In the genomic region with DNA sequence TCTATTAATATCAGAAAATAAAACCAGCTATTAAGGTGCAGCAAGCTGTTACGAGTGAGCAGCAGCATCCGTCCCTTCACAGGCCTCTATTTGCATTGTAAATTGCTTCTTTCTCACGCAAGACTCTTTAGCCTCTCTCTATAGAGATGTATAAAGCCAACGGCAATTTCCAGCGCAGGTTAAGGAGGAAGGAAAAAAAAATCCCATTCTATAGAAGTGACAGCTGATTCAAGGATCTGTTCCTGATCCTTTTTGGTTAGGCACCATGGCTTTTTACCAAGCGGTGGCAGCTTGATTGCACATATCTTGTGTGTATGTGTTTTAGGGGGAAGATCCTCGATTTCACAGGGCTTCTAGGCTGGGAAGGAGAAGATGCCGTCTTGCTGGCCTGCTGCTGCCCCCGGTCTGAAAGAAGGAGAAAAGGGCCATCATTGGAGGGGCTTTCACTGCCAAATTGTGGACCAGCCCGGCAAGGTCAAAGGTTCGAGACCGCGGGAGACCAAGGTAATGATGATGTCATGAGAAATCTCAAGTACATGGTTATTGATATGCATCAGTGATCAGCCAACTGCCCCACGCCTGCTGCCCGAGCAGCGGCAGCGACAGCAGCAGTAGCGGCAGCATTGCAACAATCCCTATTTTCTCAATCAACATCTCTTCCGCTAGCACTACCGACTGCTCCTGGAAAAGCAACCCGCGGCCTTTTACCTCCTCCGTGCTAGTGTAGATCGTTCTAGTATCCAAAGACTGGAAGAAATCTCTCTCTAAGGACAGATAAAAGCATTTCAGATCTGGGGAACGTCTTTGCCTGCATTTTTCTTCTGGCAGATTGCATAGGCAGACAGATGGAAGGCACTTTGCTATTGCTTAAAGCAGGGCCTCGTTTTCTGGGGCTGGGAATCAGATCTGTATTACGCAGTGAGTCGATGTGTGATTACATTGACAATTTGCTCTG, we compare ENCODE assay signal across 1 cellular context.
A peak's percentile ranks its signal among the peaks of the same experiment; 100 is the strongest.
TF ChIP-seq lines count a peak whose summit lies in the region.

No MANE protein-coding gene starts in this region.

TF ChIP-seq in GM12878, 131 proteins besides CTCF, POLR2A, EP300 and RAD21 (continued from another document):
- TF ChIP-seq, protein P1, sequence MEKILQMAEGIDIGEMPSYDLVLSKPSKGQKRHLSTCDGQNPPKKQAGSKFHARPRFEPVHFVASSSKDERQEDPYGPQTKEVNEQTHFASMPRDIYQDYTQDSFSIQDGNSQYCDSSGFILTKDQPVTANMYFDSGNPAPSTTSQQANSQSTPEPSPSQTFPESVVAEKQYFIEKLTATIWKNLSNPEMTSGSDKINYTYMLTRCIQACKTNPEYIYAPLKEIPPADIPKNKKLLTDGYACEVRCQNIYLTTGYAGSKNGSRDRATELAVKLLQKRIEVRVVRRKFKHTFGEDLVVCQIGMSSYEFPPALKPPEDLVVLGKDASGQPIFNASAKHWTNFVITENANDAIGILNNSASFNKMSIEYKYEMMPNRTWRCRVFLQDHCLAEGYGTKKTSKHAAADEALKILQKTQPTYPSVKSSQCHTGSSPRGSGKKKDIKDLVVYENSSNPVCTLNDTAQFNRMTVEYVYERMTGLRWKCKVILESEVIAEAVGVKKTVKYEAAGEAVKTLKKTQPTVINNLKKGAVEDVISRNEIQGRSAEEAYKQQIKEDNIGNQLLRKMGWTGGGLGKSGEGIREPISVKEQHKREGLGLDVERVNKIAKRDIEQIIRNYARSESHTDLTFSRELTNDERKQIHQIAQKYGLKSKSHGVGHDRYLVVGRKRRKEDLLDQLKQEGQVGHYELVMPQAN (conservative IDR thresholded peaks at IDR 0.05), result no peak
- TF ChIP-seq, protein P2, sequence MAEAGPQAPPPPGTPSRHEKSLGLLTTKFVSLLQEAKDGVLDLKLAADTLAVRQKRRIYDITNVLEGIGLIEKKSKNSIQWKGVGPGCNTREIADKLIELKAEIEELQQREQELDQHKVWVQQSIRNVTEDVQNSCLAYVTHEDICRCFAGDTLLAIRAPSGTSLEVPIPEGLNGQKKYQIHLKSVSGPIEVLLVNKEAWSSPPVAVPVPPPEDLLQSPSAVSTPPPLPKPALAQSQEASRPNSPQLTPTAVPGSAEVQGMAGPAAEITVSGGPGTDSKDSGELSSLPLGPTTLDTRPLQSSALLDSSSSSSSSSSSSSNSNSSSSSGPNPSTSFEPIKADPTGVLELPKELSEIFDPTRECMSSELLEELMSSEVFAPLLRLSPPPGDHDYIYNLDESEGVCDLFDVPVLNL (IDR thresholded peaks at IDR 0.05; ENCODE audit: low read depth, low read length), result no peak
- no peak for TF ChIP-seq ETV6 (conservative IDR thresholded peaks at IDR 0.05 in 1 of 2, IDR thresholded peaks at IDR 0.05 in 1 of 2; ENCODE audit: borderline replicate concordance in 1 of 2, low read depth in 1 of 2)
- no peak for TF ChIP-seq KAT2A (conservative IDR thresholded peaks at IDR 0.05; ENCODE audit: control insufficient read depth, low read depth, low read length)
- TF ChIP-seq NR2F1 (conservative IDR thresholded peaks at IDR 0.05), result 0 out of 2 replicates have a peak, but pooled peaks have one; percentile 13
- peak; percentile 79; the same call in 2 of the 3 replicates for TF ChIP-seq POU2F2 (IDR thresholded peaks at IDR 0.05; ENCODE audit: borderline replicate concordance, low read depth, low read length)
- 0 out of 4 replicates have a peak, but pooled peaks of 1 of the 2 experiments have one; percentile 1 for TF ChIP-seq IKZF2 (IDR thresholded peaks at IDR 0.05)
- TF ChIP-seq HDGF (IDR thresholded peaks at IDR 0.05), result no peak
- TF ChIP-seq RAD51 (IDR thresholded peaks at IDR 0.05), result no peak
- TF ChIP-seq EZH2 (IDR thresholded peaks at IDR 0.05; ENCODE audit: borderline replicate concordance, control insufficient read depth, low read depth, low read length), result no peak
